In genomic region chr6:159715605-159716004, GRCh38 we compare ENCODE assay signal across 14 cellular contexts. TPM values are rescaled to one million over a fixed set of nuclear protein-coding genes. Genes with fewer than 3 reads are reported as not detected.
A peak's percentile ranks its signal among the peaks of the same experiment; 100 is the strongest.
DNase-seq lines count a peak whose midpoint lies in the region; ATAC-seq and TF ChIP-seq lines count a peak whose summit lies in the region.
"Had no signal": no experiment of that assay in that cellular context is flagged by ENCODE, and none has a peak within 500 bp of the region (broad histone marks: within the 10 kb centered on the region; RNA-seq: fewer than 3 reads in every experiment).

No MANE protein-coding gene starts in this region.

- peak overlapping the region; percentile 80 for H3K27ac ChIP-seq in left ventricle myocardium inferior (replicated peaks)
- H3K27ac ChIP-seq in foreskin keratinocyte, result peak overlapping the region; percentile 87
- H3K27ac ChIP-seq in gastrocnemius medialis, result peak overlapping the region; percentile 83 to 97 (median 94)
- peak overlapping the region; percentile 71 for H3K27ac ChIP-seq in upper lobe of right lung

- H3K27me3 ChIP-seq in left ventricle myocardium inferior (ENCODE audit: low read depth), result no peaks in the 10 kb centered on the region
- H3K27me3 ChIP-seq in foreskin keratinocyte, result no peaks in the 10 kb centered on the region
- no peaks in the 10 kb centered on the region for H3K27me3 ChIP-seq in gastrocnemius medialis
- no peaks in the 10 kb centered on the region for H3K27me3 ChIP-seq in upper lobe of right lung
- H3K27me3 ChIP-seq: dorsolateral prefrontal cortex had no signal

- intact Hi-C loops in left ventricle myocardium inferior (cut with micrococcal nuclease) (no loop called here), left cardiac atrium (cut with DNase I) (no loop called here), gastrocnemius medialis (cut with DNase I; ENCODE audit: low total_unique reads) (loop anchor here (1.0 to 2.0 kb wide), 2 partner anchors 15 to 21 kb away; no protein-coding TSS in a partner anchor), upper lobe of right lung (cut with DNase I) (no loop called here)

- POLR2A ChIA-PET in GM10248 (lab: Yijun Ruan, JAX), result no interaction called here

- no peak for DNase-seq in left ventricle myocardium inferior
- DNase-seq in left cardiac atrium, result no peak
- DNase-seq in foreskin keratinocyte, result no peak
- no peak for DNase-seq in gastrocnemius medialis
- no peak for DNase-seq in upper lobe of right lung
- DNase-seq in RKO (ENCODE audit: low spot score), result no peak
- no peak for DNase-seq in GM03348 (ENCODE audit: low spot score)
- DNase-seq in GM10248 (ENCODE audit: extremely low spot score), result no peak
- DNase-seq: dorsolateral prefrontal cortex, GF-D8, immature natural killer cell, NCI-H1417 treated with DMSO at 0.1 percent for 48 hours, NCI-H2171, NCI-H748 treated with DMSO at 0.1 percent for 48 hours had no signal

- no peak for TF ChIP-seq CTCF in left ventricle myocardium inferior (IDR thresholded peaks at IDR 0.05; ENCODE audit: borderline replicate concordance)
- no peak for TF ChIP-seq CTCF in foreskin keratinocyte (conservative IDR thresholded peaks at IDR 0.05)
- no peak for TF ChIP-seq CTCF in gastrocnemius medialis (IDR thresholded peaks at IDR 0.05 in 4 of 5, conservative IDR thresholded peaks at IDR 0.05 in 1 of 5)
- TF ChIP-seq CTCF in upper lobe of right lung (IDR thresholded peaks at IDR 0.05), result no peak
- no peak for TF ChIP-seq CTCF in GM10248 (IDR thresholded peaks at IDR 0.05; ENCODE audit: control extremely low read depth, extremely low read depth, low read depth, missing control alignments)

- no peaks in the 10 kb centered on the region for H3K36me3 ChIP-seq in left ventricle myocardium inferior
- H3K36me3 ChIP-seq in gastrocnemius medialis, result no peaks in the 10 kb centered on the region
- no peaks in the 10 kb centered on the region for H3K36me3 ChIP-seq in upper lobe of right lung

- ATAC-seq in left cardiac atrium, result no peak
- no peak for ATAC-seq in foreskin keratinocyte
- ATAC-seq in gastrocnemius medialis, result no peak
- no peak for ATAC-seq in upper lobe of right lung

- CTCF ChIA-PET in GM10248 (lab: Yijun Ruan, JAX), result interaction anchor here (0.6 kb wide), 1 partner anchor 13 kb away, joined by 3 read pairs; no protein-coding TSS in a partner anchor

- in situ Hi-C loops in gastrocnemius medialis (cut with MboI; ENCODE audit: low sequenced_read_pairs in 4 of 4), result no loop called here

- no peaks in the 10 kb centered on the region for H3K9me3 ChIP-seq in left ventricle myocardium inferior (replicated peaks)
- H3K9me3 ChIP-seq in gastrocnemius medialis, result no peaks in the 10 kb centered on the region
- no peaks in the 10 kb centered on the region for H3K9me3 ChIP-seq in upper lobe of right lung

- no peak for TF ChIP-seq POLR2A in gastrocnemius medialis (IDR thresholded peaks at IDR 0.05)

- H3K4me1 ChIP-seq in left ventricle myocardium inferior (peaks cover 41% of the 10 kb centered on the region), foreskin keratinocyte (peaks cover 8% of the 10 kb centered on the region), gastrocnemius medialis (peaks cover 20 to 41% of the 10 kb centered on the region in 2 donors), upper lobe of right lung (peaks cover 26% of the 10 kb centered on the region)

- H3K4me3 ChIP-seq in left ventricle myocardium inferior, result no peak overlapping the region
- peak overlapping the region in 2 of 4 donors; percentile 42 for H3K4me3 ChIP-seq in gastrocnemius medialis
- no peak overlapping the region for H3K4me3 ChIP-seq in upper lobe of right lung

RNA-seq across cellular contexts. Expression of gene WTAP, which starts 11.7 kb away (rescaled TPM):
- 47.5 TPM for total RNA-seq in left ventricle myocardium inferior
- total RNA-seq in left cardiac atrium, result 10 to 100 TPM; 42.1 to 57.4 TPM
- 88.3 and 100 TPM in 2 replicates for total RNA-seq in foreskin keratinocyte
- 60.2 and 74.5 TPM in 2 replicates for polyA plus RNA-seq in foreskin keratinocyte
- 100 to 1,000 TPM; 147 to 238 (median 193) TPM for total RNA-seq in gastrocnemius medialis
- total RNA-seq in upper lobe of right lung, result 77.4 TPM

RNA-seq across cellular contexts. Expression of gene SOD2, which starts 22.6 kb away (rescaled TPM):
- 1,000 TPM for total RNA-seq in left ventricle myocardium inferior
- total RNA-seq in left cardiac atrium, result 100 to 1,000 TPM; 527 to 576 TPM
- total RNA-seq in foreskin keratinocyte, result 55.9 and 62.0 TPM in 2 replicates
- 26.1 and 27.0 TPM in 2 replicates for polyA plus RNA-seq in foreskin keratinocyte
- over 10,000 TPM; 10,850 to 22,513 (median 13,452) TPM for total RNA-seq in gastrocnemius medialis
- 374 TPM for total RNA-seq in upper lobe of right lung

RNA-seq across cellular contexts. Expression of gene ACAT2, which starts 46.2 kb away (rescaled TPM):
- total RNA-seq in left ventricle myocardium inferior (5.2 TPM), left cardiac atrium (10 to 100 TPM; 10.3 to 12.2 TPM), foreskin keratinocyte (284 and 366 TPM in 2 replicates), gastrocnemius medialis (1 to 10 TPM in 2 of 4 donors, under 1 TPM in 2; 0.59 to 4.6 (median 2.4) TPM), upper lobe of right lung (52.6 TPM)
- 208 and 296 TPM in 2 replicates for polyA plus RNA-seq in foreskin keratinocyte

Comparison
In these comparisons a context has a peak if more than half of its experiments do, and no peak if none do; other contexts are left out.
1. RNA of gene SOD2, which starts 22.6 kb away (total RNA-seq): 10,850 to 22,513 TPM in gastrocnemius medialis; 1,000 TPM in left ventricle myocardium inferior (single experiment), 527 to 576 TPM in left cardiac atrium, 374 TPM in upper lobe of right lung (single experiment) and 55.9 to 62.0 TPM in foreskin keratinocyte; every median in the first group is over 10 times any median in the second.
2. Peak in every context shown above with its lines, with median percentiles within 50 percentile points of each other: H3K27ac ChIP-seq.